ENCODE assay signal across 10 cellular contexts in the genomic region with DNA sequence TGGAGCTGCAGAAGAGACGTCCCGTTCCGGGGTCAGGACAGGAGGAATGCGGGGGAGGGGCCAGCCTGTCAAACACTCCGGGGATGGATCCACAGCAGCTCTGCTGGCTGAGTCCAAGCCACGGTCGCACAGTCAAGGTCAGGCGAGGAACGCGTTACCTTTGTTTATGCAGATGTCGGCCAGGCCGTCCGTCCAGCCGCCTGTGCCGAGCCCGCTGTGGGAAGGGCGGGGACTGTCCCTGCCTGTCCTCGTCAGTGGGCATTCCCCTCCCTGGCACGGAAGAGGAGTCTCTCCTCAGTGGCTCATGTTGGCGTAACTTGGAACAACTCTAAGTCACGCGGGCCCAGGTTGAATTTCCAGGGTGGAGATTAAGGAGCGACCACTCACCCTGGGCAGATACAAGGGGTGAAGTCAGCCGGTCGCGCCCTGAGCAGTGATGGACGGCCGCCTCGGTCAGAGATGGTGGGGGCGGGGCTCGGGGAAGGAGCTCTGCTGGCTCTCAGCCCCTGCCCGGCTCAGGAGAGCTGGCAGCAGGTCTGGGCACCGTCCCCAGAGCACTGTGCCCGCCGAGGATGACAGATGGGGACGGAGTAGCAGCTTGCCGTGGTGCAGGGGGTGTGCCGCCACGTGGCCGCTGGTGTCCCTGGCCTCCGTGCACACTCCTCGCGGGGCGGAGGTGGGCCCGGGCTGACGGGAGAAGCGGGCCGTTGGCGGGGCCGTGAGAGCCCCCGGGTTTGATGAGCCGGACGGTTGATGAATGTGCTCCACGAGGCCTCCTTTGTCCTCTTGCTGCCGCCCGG. TPM values are rescaled to one million over a fixed set of nuclear protein-coding genes. Genes with fewer than 3 reads are reported as not detected.
DNase-seq lines count a peak whose midpoint lies in the region; ATAC-seq and TF ChIP-seq lines count a peak whose summit lies in the region.
"Had no signal": no experiment of that assay in that cellular context is flagged by ENCODE, and none has a peak within 500 bp of the region (broad histone marks: within the 10 kb centered on the region; RNA-seq: fewer than 3 reads in every experiment).

No MANE protein-coding gene starts in this region.

- H3K27ac ChIP-seq in esophagus muscularis mucosa (replicated peaks in 1 of 4): peak overlapping the region; percentile 92 to 98 (median 95)
- H3K27ac ChIP-seq in muscle layer of colon (ENCODE audit: low read depth, low read length): peak overlapping the region; percentile 83

- H3K27me3 ChIP-seq in esophagus muscularis mucosa (peaks cover 0 to 77% (median 0%) of the 10 kb centered on the region in 4 donors), muscle layer of colon (ENCODE audit: control insufficient read depth in 1 of 2, insufficient read depth in 2 of 2, low read length in 2 of 2) (peaks cover 0 to 13% of the 10 kb centered on the region in 2 donors)

- intact Hi-C loops in esophagus muscularis mucosa (cut with DNase I): no loop called here

- DNase-seq in ACHN (peak; percentile 49), NCI-H524 treated with DMSO at 0.1 percent for 48 hours (lab: John Stamatoyannopoulos, UW) (peak; percentile 77), esophagus muscularis mucosa (ENCODE audit: extremely low spot score) (no peak), NCI-H1417 (lab: John Stamatoyannopoulos, UW) (no peak), GM13977 (ENCODE audit: low spot score) (no peak)
- DNase-seq: activated CD4-positive, alpha-beta T cell treated with anti-CD3 and anti-CD28 coated beads for 48 hours had no signal

- no peaks in the 10 kb centered on the region for H3K36me3 ChIP-seq in esophagus muscularis mucosa
- no peaks in the 10 kb centered on the region for H3K36me3 ChIP-seq in muscle layer of colon (ENCODE audit: insufficient read depth, low read length)

- H3K4me1 ChIP-seq in esophagus muscularis mucosa (peaks cover 35 to 100% (median 100%) of the 10 kb centered on the region in 4 donors), muscle layer of colon (ENCODE audit: insufficient read depth, low read length) (peaks cover 80% of the 10 kb centered on the region)

- WGBS in esophagus muscularis mucosa: 37% methylated on average over 24 of the region's 56 CpGs

- H3K9me3 ChIP-seq in esophagus muscularis mucosa: no peaks in the 10 kb centered on the region
- no peaks in the 10 kb centered on the region for H3K9me3 ChIP-seq in muscle layer of colon (ENCODE audit: low read length)

- H3K4me3 ChIP-seq in esophagus muscularis mucosa: peak overlapping the region; percentile 29 to 72 (median 38)
- H3K4me3 ChIP-seq in muscle layer of colon (ENCODE audit: low read depth in 1 of 2, low read length in 2 of 2): peak overlapping the region in 1 of 2 donors; percentile 6
- H3K4me3 ChIP-seq: smooth muscle cell had no signal

- ATAC-seq in HG03097 (IDR thresholded peaks at IDR 0.05; ENCODE audit: low FRiP score, unreplicated experiment): no peak
- no peak for ATAC-seq in GM21360 (IDR thresholded peaks at IDR 0.05; ENCODE audit: unreplicated experiment)

- peak; percentile 89 for TF ChIP-seq EP300 in esophagus muscularis mucosa (IDR thresholded peaks at IDR 0.05)

- no peak overlapping the region for H3K9ac ChIP-seq in muscle layer of colon (ENCODE audit: low read length)

- in situ Hi-C loops in ACHN (cut with HindIII; ENCODE audit: low pct_ligation_motif_present, low pct_unique_long_range_greater_than_20kb, low sequenced_read_pairs): no loop called here
- in situ Hi-C loops in GM13977 (cut with MboI; ENCODE audit: low pct_unique_long_range_greater_than_20kb, low sequenced_read_pairs, unreplicated experiment): no loop called here

- no peak for TF ChIP-seq CTCF in esophagus muscularis mucosa (IDR thresholded peaks at IDR 0.05)
- TF ChIP-seq CTCF in GM13977 (IDR thresholded peaks at IDR 0.05; ENCODE audit: extremely low read depth, insufficient read depth, missing control alignments): no peak

- TF ChIP-seq POLR2A in esophagus muscularis mucosa (IDR thresholded peaks at IDR 0.05; ENCODE audit: low read depth): no peak

RNA-seq across cellular contexts. Expression of a gene that starts 7.3 kb away (rescaled TPM):
- total RNA-seq in esophagus muscularis mucosa: 100 to 1,000 TPM; 225 to 361 (median 259) TPM

Comparison
In these comparisons a context has a peak if more than half of its experiments do, and no peak if none do; other contexts are left out.
1. DNase-seq: peak in ACHN (single experiment) and NCI-H524 treated with DMSO at 0.1 percent for 48 hours (single experiment); none in esophagus muscularis mucosa (single experiment), NCI-H1417 (0 of 3) and GM13977 (single experiment).